ENCODE assay signal across 1 cellular context in the genomic region with DNA sequence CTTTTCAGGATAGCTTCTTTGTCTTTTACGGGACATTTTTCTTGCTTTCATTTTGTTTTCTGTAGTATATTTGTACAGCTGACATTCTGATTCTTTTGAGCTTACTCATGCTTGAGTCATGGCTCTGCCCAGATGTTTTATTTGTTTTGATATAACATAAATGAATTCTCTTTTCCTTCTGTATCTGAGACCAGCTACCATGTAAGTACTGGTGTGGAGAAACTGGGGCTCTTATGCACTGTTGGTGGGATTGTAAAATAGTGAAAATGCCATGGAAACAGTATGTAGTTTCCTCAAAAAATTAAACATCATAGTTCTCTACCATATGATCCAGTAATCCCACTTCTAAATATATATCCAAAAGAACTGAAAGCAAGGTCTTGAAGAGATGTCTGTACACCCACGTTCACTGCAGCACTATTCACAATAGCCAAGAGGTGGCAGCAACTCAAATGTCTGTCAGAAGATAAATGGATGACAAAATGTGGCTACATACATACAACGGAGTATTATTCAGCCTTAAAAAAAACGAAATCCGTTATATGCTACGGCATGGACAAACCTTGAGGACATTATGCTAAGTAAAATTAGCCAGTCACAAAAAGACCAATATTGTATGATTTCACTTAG.
TF ChIP-seq lines count a peak whose summit lies in the region.

No MANE protein-coding gene starts in this region.

TF ChIP-seq in K562, 482 proteins besides CTCF, POLR2A, EP300 and RAD21 (continued from another document):
- TF ChIP-seq, protein P1, sequence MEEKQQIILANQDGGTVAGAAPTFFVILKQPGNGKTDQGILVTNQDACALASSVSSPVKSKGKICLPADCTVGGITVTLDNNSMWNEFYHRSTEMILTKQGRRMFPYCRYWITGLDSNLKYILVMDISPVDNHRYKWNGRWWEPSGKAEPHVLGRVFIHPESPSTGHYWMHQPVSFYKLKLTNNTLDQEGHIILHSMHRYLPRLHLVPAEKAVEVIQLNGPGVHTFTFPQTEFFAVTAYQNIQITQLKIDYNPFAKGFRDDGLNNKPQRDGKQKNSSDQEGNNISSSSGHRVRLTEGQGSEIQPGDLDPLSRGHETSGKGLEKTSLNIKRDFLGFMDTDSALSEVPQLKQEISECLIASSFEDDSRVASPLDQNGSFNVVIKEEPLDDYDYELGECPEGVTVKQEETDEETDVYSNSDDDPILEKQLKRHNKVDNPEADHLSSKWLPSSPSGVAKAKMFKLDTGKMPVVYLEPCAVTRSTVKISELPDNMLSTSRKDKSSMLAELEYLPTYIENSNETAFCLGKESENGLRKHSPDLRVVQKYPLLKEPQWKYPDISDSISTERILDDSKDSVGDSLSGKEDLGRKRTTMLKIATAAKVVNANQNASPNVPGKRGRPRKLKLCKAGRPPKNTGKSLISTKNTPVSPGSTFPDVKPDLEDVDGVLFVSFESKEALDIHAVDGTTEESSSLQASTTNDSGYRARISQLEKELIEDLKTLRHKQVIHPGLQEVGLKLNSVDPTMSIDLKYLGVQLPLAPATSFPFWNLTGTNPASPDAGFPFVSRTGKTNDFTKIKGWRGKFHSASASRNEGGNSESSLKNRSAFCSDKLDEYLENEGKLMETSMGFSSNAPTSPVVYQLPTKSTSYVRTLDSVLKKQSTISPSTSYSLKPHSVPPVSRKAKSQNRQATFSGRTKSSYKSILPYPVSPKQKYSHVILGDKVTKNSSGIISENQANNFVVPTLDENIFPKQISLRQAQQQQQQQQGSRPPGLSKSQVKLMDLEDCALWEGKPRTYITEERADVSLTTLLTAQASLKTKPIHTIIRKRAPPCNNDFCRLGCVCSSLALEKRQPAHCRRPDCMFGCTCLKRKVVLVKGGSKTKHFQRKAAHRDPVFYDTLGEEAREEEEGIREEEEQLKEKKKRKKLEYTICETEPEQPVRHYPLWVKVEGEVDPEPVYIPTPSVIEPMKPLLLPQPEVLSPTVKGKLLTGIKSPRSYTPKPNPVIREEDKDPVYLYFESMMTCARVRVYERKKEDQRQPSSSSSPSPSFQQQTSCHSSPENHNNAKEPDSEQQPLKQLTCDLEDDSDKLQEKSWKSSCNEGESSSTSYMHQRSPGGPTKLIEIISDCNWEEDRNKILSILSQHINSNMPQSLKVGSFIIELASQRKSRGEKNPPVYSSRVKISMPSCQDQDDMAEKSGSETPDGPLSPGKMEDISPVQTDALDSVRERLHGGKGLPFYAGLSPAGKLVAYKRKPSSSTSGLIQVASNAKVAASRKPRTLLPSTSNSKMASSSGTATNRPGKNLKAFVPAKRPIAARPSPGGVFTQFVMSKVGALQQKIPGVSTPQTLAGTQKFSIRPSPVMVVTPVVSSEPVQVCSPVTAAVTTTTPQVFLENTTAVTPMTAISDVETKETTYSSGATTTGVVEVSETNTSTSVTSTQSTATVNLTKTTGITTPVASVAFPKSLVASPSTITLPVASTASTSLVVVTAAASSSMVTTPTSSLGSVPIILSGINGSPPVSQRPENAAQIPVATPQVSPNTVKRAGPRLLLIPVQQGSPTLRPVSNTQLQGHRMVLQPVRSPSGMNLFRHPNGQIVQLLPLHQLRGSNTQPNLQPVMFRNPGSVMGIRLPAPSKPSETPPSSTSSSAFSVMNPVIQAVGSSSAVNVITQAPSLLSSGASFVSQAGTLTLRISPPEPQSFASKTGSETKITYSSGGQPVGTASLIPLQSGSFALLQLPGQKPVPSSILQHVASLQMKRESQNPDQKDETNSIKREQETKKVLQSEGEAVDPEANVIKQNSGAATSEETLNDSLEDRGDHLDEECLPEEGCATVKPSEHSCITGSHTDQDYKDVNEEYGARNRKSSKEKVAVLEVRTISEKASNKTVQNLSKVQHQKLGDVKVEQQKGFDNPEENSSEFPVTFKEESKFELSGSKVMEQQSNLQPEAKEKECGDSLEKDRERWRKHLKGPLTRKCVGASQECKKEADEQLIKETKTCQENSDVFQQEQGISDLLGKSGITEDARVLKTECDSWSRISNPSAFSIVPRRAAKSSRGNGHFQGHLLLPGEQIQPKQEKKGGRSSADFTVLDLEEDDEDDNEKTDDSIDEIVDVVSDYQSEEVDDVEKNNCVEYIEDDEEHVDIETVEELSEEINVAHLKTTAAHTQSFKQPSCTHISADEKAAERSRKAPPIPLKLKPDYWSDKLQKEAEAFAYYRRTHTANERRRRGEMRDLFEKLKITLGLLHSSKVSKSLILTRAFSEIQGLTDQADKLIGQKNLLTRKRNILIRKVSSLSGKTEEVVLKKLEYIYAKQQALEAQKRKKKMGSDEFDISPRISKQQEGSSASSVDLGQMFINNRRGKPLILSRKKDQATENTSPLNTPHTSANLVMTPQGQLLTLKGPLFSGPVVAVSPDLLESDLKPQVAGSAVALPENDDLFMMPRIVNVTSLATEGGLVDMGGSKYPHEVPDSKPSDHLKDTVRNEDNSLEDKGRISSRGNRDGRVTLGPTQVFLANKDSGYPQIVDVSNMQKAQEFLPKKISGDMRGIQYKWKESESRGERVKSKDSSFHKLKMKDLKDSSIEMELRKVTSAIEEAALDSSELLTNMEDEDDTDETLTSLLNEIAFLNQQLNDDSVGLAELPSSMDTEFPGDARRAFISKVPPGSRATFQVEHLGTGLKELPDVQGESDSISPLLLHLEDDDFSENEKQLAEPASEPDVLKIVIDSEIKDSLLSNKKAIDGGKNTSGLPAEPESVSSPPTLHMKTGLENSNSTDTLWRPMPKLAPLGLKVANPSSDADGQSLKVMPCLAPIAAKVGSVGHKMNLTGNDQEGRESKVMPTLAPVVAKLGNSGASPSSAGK (IDR thresholded peaks at IDR 0.05) = no peak
- no peak for TF ChIP-seq HNRNPK (IDR thresholded peaks at IDR 0.05; ENCODE audit: low read depth, low read length, poor library complexity, severe bottlenecking)
